14 cellular contexts compared by ENCODE assay signal in the genomic region with DNA sequence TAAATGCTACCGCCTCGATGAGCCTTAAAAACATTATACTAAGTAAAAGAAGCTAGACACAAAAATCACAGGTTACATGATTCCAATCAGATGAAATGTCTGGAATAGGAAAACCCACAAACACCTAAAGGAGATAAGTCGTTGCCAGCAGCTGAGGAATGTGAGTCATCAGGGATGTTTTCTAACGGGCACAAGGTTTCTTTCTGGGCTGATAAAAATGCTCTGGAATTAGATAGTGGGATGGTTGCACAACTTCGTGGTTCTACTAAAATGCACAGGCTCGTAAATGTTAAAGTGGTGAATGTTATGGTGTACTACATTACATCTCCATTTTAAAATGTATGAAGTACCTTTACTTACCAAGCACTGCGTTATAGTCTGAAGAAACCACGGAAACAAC. TPM values are rescaled to one million over a fixed set of nuclear protein-coding genes. Genes with fewer than 3 reads are reported as not detected.
DNase-seq lines count a peak whose midpoint lies in the region; ATAC-seq and TF ChIP-seq lines count a peak whose summit lies in the region.
"Had no signal": no experiment of that assay in that cellular context is flagged by ENCODE, and none has a peak within 500 bp of the region (broad histone marks: within the 10 kb centered on the region; RNA-seq: fewer than 3 reads in every experiment).

No MANE protein-coding gene starts in this region.

- H4K20me1 ChIP-seq in smooth muscle cell (ENCODE audit: low read depth): no peaks in the 10 kb centered on the region

- H3K4me1 ChIP-seq in foreskin keratinocyte: peaks cover 17% of the 10 kb centered on the region
- no peaks in the 10 kb centered on the region for H3K4me1 ChIP-seq in smooth muscle cell (ENCODE audit: low read depth)
- H3K4me1 ChIP-seq in psoas muscle: peaks cover 8% of the 10 kb centered on the region

- H3K27ac ChIP-seq in foreskin keratinocyte (no peak overlapping the region), smooth muscle cell (ENCODE audit: low read depth) (peak overlapping the region; percentile 53), psoas muscle (no peak overlapping the region)
- H3K27ac ChIP-seq: KMS-11, SK-N-MC, suprapubic skin had no signal

- intact Hi-C loops in psoas muscle (cut with DNase I): no loop called here

- H3F3A ChIP-seq in smooth muscle cell (ENCODE audit: low read depth): no peaks in the 10 kb centered on the region

- H3K4me3 ChIP-seq in smooth muscle cell (no peak overlapping the region), psoas muscle (no peak overlapping the region)
- H3K4me3 ChIP-seq: SK-N-MC, suprapubic skin had no signal

- H2AFZ ChIP-seq in smooth muscle cell (ENCODE audit: low read depth): no peak overlapping the region

- WGBS in smooth muscle cell (ENCODE audit: low lambda C conversion rate): 30% methylated on average over 8 of the region's 8 CpGs
- 75 to 82% (median 78%) methylated on average over 8 of the region's 8 CpGs for WGBS in psoas muscle, 3 donors

- no peaks in the 10 kb centered on the region for H3K9me3 ChIP-seq in smooth muscle cell (replicated peaks; ENCODE audit: low read depth)
- no peaks in the 10 kb centered on the region for H3K9me3 ChIP-seq in psoas muscle
- H3K9me3 ChIP-seq: suprapubic skin had no signal

- H3K9ac ChIP-seq in smooth muscle cell (ENCODE audit: low read depth): no peak overlapping the region
- H3K9ac ChIP-seq: KMS-11 had no signal

- TF ChIP-seq CTCF in foreskin keratinocyte (conservative IDR thresholded peaks at IDR 0.05): no peak
- no peak for TF ChIP-seq CTCF in smooth muscle cell (IDR thresholded peaks at IDR 0.05; ENCODE audit: borderline replicate concordance, insufficient read depth, poor library complexity, severe bottlenecking)
- TF ChIP-seq CTCF in psoas muscle (IDR thresholded peaks at IDR 0.05): no peak

- no peaks in the 10 kb centered on the region for H3K79me2 ChIP-seq in smooth muscle cell (ENCODE audit: low read depth)

- peak; percentile 90 for ATAC-seq in foreskin keratinocyte
- ATAC-seq in HG03025 (IDR thresholded peaks at IDR 0.05; ENCODE audit: low FRiP score, unreplicated experiment): no peak
- no peak for ATAC-seq in psoas muscle
- ATAC-seq: activated CD4-positive, alpha-beta T cell treated with anti-CD3 and anti-CD28 coated beads for 36 hours had no signal

- H3K27me3 ChIP-seq in foreskin keratinocyte (no peaks in the 10 kb centered on the region), smooth muscle cell (ENCODE audit: low read depth) (peaks cover 6% of the 10 kb centered on the region), psoas muscle (ENCODE audit: insufficient read depth in 3 of 3, low read length in 2 of 3) (no peaks in the 10 kb centered on the region)
- H3K27me3 ChIP-seq: suprapubic skin had no signal

- DNase-seq in HS-5 (ENCODE audit: low read depth) (peak; percentile 72), T1000 (lab: John Stamatoyannopoulos, UW) (peak; percentile 18), foreskin keratinocyte (peak; percentile 93 to 95), smooth muscle cell (lab: John Stamatoyannopoulos, UW; ENCODE audit: unreplicated experiment) (no peak), middle frontal gyrus (ENCODE audit: extremely low spot score, low spot score) (no peak), psoas muscle (no peak)
- DNase-seq: activated CD4-positive, alpha-beta T cell treated with anti-CD3 and anti-CD28 coated beads for 36 hours; effector CD4-positive, alpha-beta T cell; NCI-H345; stimulated activated CD4-positive, alpha-beta T cell treated with anti-CD3 and anti-CD28 coated beads, Interleukin-4, amount 100 ng/mL, for 1 hour had no signal

- peak overlapping the region; percentile 56 for H3K4me2 ChIP-seq in smooth muscle cell
- H3K4me2 ChIP-seq: KMS-11 had no signal

- no peaks in the 10 kb centered on the region for H3K36me3 ChIP-seq in smooth muscle cell (ENCODE audit: low read depth)
- H3K36me3 ChIP-seq in psoas muscle (ENCODE audit: insufficient read depth in 1 of 2, low read depth in 1 of 2): no peaks in the 10 kb centered on the region
- H3K36me3 ChIP-seq: suprapubic skin had no signal

RNA-seq across cellular contexts. Expression of a gene that starts 9.7 kb away (rescaled TPM):
- total RNA-seq in foreskin keratinocyte (18.7 and 21.1 TPM in 2 replicates), smooth muscle cell (8.9 and 17.6 TPM in 2 replicates), psoas muscle (100 to 1,000 TPM in 2 of 4 donors, 10 to 100 TPM in 2; 21.8 to 183 (median 66.8) TPM)
- polyA plus RNA-seq in foreskin keratinocyte (3.8 and 4.8 TPM in 2 replicates), smooth muscle cell (1.6 and 3.4 TPM in 2 replicates), psoas muscle (10 to 100 TPM; 15.4 to 17.2 (median 16.5) TPM)

Comparison
In these comparisons a context has a peak if more than half of its experiments do, and no peak if none do; other contexts are left out.
1. DNase-seq: peak in HS-5 (single experiment), T1000 (single experiment) and foreskin keratinocyte (2 of 2); none in smooth muscle cell (single experiment), middle frontal gyrus (single experiment) and psoas muscle (0 of 2).